18 cellular contexts compared by ENCODE assay signal in the genomic region with DNA sequence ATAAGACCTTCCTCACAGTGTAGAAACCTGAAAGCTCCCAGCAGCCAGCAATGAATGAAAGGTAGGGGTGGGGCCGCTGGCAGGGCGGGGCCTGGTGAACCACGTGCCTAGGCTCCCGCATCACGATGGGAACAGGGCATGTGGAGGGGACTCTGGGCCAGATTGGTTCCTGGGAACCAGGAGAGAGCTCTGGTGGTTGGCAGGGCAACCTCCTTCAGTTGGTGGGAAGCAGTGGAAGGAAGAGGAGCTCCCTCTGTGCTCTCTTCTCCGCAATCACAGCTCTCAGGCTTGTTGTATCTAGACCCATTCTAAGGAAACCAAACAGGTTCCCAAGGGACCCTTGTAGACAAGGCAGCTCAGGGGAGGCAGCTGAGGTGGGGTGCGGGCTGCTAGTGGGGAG. TPM values are rescaled to one million over a fixed set of nuclear protein-coding genes. Genes with fewer than 3 reads are reported as not detected.
DNase-seq lines count a peak whose midpoint lies in the region; ATAC-seq and TF ChIP-seq lines count a peak whose summit lies in the region.
"Had no signal": no experiment of that assay in that cellular context is flagged by ENCODE, and none has a peak within 500 bp of the region (broad histone marks: within the 10 kb centered on the region; RNA-seq: fewer than 3 reads in every experiment).

No MANE protein-coding gene starts in this region.

- H2BK20ac ChIP-seq in H9 (ENCODE audit: low read depth, low read length, poor library complexity, severe bottlenecking), result no peak overlapping the region

- H3K27me3 Mint-ChIP-seq in H9 (ENCODE audit: low read depth), result no peaks in the 10 kb centered on the region
- H3K27me3 Mint-ChIP-seq: activated naive CD8-positive, alpha-beta T cell had no signal

- no peaks in the 10 kb centered on the region for H3K9me3 Mint-ChIP-seq in H9

- peak; percentile 73 for DNase-seq in H9
- DNase-seq in body of pancreas, result peak; percentile 87 to 93 (median 90)
- peak; percentile 51 for DNase-seq in islet precursor cell
- DNase-seq in suprapubic skin (ENCODE audit: low spot score in 2 of 2), result no peak
- no peak for DNase-seq in HT-29 (ENCODE audit: low spot score)
- DNase-seq: activated T-cell treated with anti-CD3 and anti-CD28 coated beads, Interleukin-2, amount 50 U/mL, for 48 hours; COR-L47; KBM-7; NCI-H1694 treated with DMSO at 0.1 percent for 48 hours; NCI-H2227 treated with DMSO at 0.1 percent for 48 hours; NCI-H774; PC-3 had no signal

- no peak overlapping the region for H3K27ac ChIP-seq in H9 (ENCODE audit: insufficient read length, low read depth, low read length)
- H3K27ac ChIP-seq in body of pancreas, result peak overlapping the region; percentile 67 to 92 (median 83)
- peak overlapping the region; percentile 63 for H3K27ac ChIP-seq in suprapubic skin
- H3K27ac ChIP-seq: colonic mucosa, thoracic aorta had no signal

- no peak overlapping the region for H3K23ac ChIP-seq in H9 (ENCODE audit: insufficient read length, low read depth, low read length)

- H3K9me3 ChIP-seq in H9 (ENCODE audit: control insufficient read depth, low read depth, low read length) (no peaks in the 10 kb centered on the region), body of pancreas (no peaks in the 10 kb centered on the region), suprapubic skin (no peaks in the 10 kb centered on the region)
- H3K9me3 ChIP-seq: colonic mucosa, thoracic aorta had no signal

- no peak overlapping the region for H3K9ac ChIP-seq in H9 (ENCODE audit: extremely low read depth, insufficient read length, low read length)

- no peak overlapping the region for H2BK120ac ChIP-seq in H9 (ENCODE audit: low read depth, low read length, poor library complexity, severe bottlenecking)

- peaks cover 8 to 43% (median 36%) of the 10 kb centered on the region in 3 experiments; a peak in 6 of 7 replicates for H3K36me3 Mint-ChIP-seq in H9 (ENCODE audit: insufficient read depth in 1 of 3, low read depth in 3 of 3)
- H3K36me3 Mint-ChIP-seq: activated naive CD8-positive, alpha-beta T cell had no signal

- no CpG with 5 or more reads among the region's 7 CpGs for WGBS in H9 (ENCODE audit: extremely low coverage, insufficient read length, low lambda C conversion rate)
- WGBS in body of pancreas, 2 donors, result 15 to 39% methylated on average over 4 to 7 of the region's 7 CpGs
- 59% methylated on average over 7 of the region's 7 CpGs for WGBS in suprapubic skin

- no peaks in the 10 kb centered on the region for H3K4me1 ChIP-seq in H9 (ENCODE audit: insufficient read depth, low read length)
- H3K4me1 ChIP-seq in body of pancreas, result peaks cover 92% of the 10 kb centered on the region
- H3K4me1 ChIP-seq in suprapubic skin, result peaks cover 78% of the 10 kb centered on the region

- no peak overlapping the region for H3K4me2 ChIP-seq in H9 (ENCODE audit: insufficient read depth, insufficient read length, low read length)

- no peak overlapping the region for H2AFZ ChIP-seq in H9 (ENCODE audit: low read length)

- no peak overlapping the region for H4K91ac ChIP-seq in H9 (ENCODE audit: insufficient read length, low read depth, low read length)

- H4K5ac ChIP-seq in H9 (ENCODE audit: insufficient read length, low read depth, low read length), result no peak overlapping the region

- peaks cover 7% of the 10 kb centered on the region for H3K79me1 ChIP-seq in H9 (ENCODE audit: insufficient read depth, low read depth, low read length, poor library complexity, severe bottlenecking)

- no peaks in the 10 kb centered on the region for H3K23me2 ChIP-seq in H9 (ENCODE audit: insufficient read length, low read depth, low read length, poor library complexity, severe bottlenecking)

- no peak overlapping the region for H3K56ac ChIP-seq in H9 (ENCODE audit: insufficient read length, low read depth, low read length)

- peaks cover 41 to 47% of the 10 kb centered on the region in 2 experiments for H3K4me1 Mint-ChIP-seq in H9

- intact Hi-C loops in body of pancreas (cut with DNase I), result loop anchor here (10.0 kb wide), 1 partner anchor 55 kb away; a partner anchor contains a TSS

- H3K36me3 ChIP-seq in body of pancreas (replicated peaks in 1 of 2; ENCODE audit: insufficient read depth in 1 of 2, low read depth in 2 of 2) (no peaks in the 10 kb centered on the region), suprapubic skin (peaks cover 9% of the 10 kb centered on the region)
- H3K36me3 ChIP-seq: colonic mucosa had no signal

- peak overlapping the region; percentile 39 to 66 (median 65); a peak in 3 of 7 replicates for H3K27ac Mint-ChIP-seq in H9
- H3K27ac Mint-ChIP-seq: activated naive CD8-positive, alpha-beta T cell had no signal

- H2BK5ac ChIP-seq in H9 (ENCODE audit: insufficient read length, low read length), result no peak overlapping the region

- TF ChIP-seq CTCF in H9 (conservative IDR thresholded peaks at IDR 0.05) (no peak), body of pancreas (IDR thresholded peaks at IDR 0.05) (no peak), suprapubic skin (IDR thresholded peaks at IDR 0.05) (no peak)

- no peak overlapping the region for H2BK15ac ChIP-seq in H9 (ENCODE audit: low read depth, low read length)

- H2BK12ac ChIP-seq in H9 (ENCODE audit: insufficient read length, low read depth, low read length), result no peak overlapping the region

- H3K4me3 ChIP-seq in body of pancreas (no peak overlapping the region), suprapubic skin (no peak overlapping the region)
- H3K4me3 ChIP-seq: colonic mucosa, thoracic aorta had no signal

- no peak overlapping the region for H3T11ph ChIP-seq in H9 (ENCODE audit: low read length)

- H4K8ac ChIP-seq in H9 (replicated peaks; ENCODE audit: insufficient read length, low read depth, low read length), result no peak overlapping the region

- no peak overlapping the region for H3K4ac ChIP-seq in H9 (ENCODE audit: low read depth, low read length)

- H3K79me2 ChIP-seq in H9 (ENCODE audit: insufficient read depth, low read length), result peaks cover 17% of the 10 kb centered on the region; the same call in 1 of the 2 replicates

- H3K18ac ChIP-seq in H9 (ENCODE audit: insufficient read length, low read depth, low read length), result no peak overlapping the region

- H2AK5ac ChIP-seq in H9 (ENCODE audit: insufficient read length, low read length), result no peak overlapping the region

- H3K27me3 ChIP-seq in H9 (ENCODE audit: insufficient read depth, low read length), result no peaks in the 10 kb centered on the region
- no peaks in the 10 kb centered on the region for H3K27me3 ChIP-seq in body of pancreas
- H3K27me3 ChIP-seq in suprapubic skin, result no peaks in the 10 kb centered on the region
- H3K27me3 ChIP-seq: colonic mucosa had no signal

- no peak for TF ChIP-seq EP300 in suprapubic skin (IDR thresholded peaks at IDR 0.05)

- H4K20me1 ChIP-seq in H9 (ENCODE audit: control insufficient read depth, insufficient read depth, insufficient read length), result no peaks in the 10 kb centered on the region

- no peak overlapping the region for H3K14ac ChIP-seq in H9 (ENCODE audit: insufficient read depth, low read length)

- ATAC-seq in body of pancreas, result peak; percentile 79
- ATAC-seq in GM18870 (IDR thresholded peaks at IDR 0.05; ENCODE audit: unreplicated experiment), result no peak
- ATAC-seq in GM21367 (IDR thresholded peaks at IDR 0.05; ENCODE audit: unreplicated experiment), result no peak
- ATAC-seq: activated CD4-positive, CD25-positive, alpha-beta regulatory T cell treated with anti-CD3 and anti-CD28 coated beads, Interleukin-2, amount 50 U/mL, for 24 hours; PC-3 had no signal

- no peak overlapping the region for H3K4me3 Mint-ChIP-seq in H9
- H3K4me3 Mint-ChIP-seq: activated naive CD8-positive, alpha-beta T cell had no signal

- TF ChIP-seq POLR2A in body of pancreas (IDR thresholded peaks at IDR 0.05) (peak in 2 of 3 donors; percentile 57 to 61), suprapubic skin (IDR thresholded peaks at IDR 0.05) (no peak)

RNA-seq across cellular contexts. Expression of a gene that starts 10.5 kb away (rescaled TPM):
- 143 TPM in 2 replicates for total RNA-seq in H9 (2021)
- total RNA-seq in body of pancreas, result 10 to 100 TPM; 59.3 to 64.6 TPM
- 100 to 1,000 TPM in 1 of 4 donors, 10 to 100 TPM in 3; 44.1 to 117 (median 53.4) TPM for total RNA-seq in suprapubic skin
- 25.9 and 45.9 TPM in 2 replicates for total RNA-seq in HT-29 (2014; rRNA removed; shearing (Covaris generic))

RNA-seq across cellular contexts. Expression of a gene that starts 46.8 kb away (rescaled TPM):
- total RNA-seq in H9 (2021) (17.5 and 17.9 TPM in 2 replicates), body of pancreas (10 to 100 TPM; 19.5 to 43.5 TPM), suprapubic skin (10 to 100 TPM; 16.3 to 73.7 (median 24.6) TPM)
- total RNA-seq in HT-29 (2014; rRNA removed; shearing (Covaris generic)), result 17.5 and 18.3 TPM in 2 replicates

RNA-seq across cellular contexts. Expression of a gene that starts 57.3 kb away (rescaled TPM):
- 50.1 and 51.9 TPM in 2 replicates for total RNA-seq in H9 (2021)
- 10 to 100 TPM; 18.2 to 83.1 TPM for total RNA-seq in body of pancreas
- total RNA-seq in suprapubic skin, result 10 to 100 TPM; 24.1 to 37.2 (median 36.6) TPM
- total RNA-seq in HT-29 (2014; rRNA removed; shearing (Covaris generic)), result 64.7 and 83.3 TPM in 2 replicates

RNA-seq across cellular contexts. Expression of a gene that starts 57.7 kb away (rescaled TPM):
- 107 and 112 TPM in 2 replicates for total RNA-seq in H9 (2021)
- total RNA-seq in body of pancreas, result 10 to 100 TPM; 42.0 to 57.0 TPM
- 10 to 100 TPM; 26.5 to 48.1 (median 39.4) TPM for total RNA-seq in suprapubic skin
- total RNA-seq in HT-29 (2014; rRNA removed; shearing (Covaris generic)), result 67.3 and 94.4 TPM in 2 replicates

Comparison
In these comparisons a context has a peak if more than half of its experiments do, and no peak if none do; other contexts are left out.
1. DNase-seq: peak in H9 (single experiment), body of pancreas (4 of 4) and islet precursor cell (single experiment); none in suprapubic skin (0 of 2) and HT-29 (single experiment).
2. POLR2A ChIP-seq: peak in body of pancreas (2 of 3); none in suprapubic skin (0 of 2).